In genomic region chr7:157360483-157361025, GRCh38 we compare ENCODE assay signal across 28 cellular contexts. TPM values are rescaled to one million over a fixed set of nuclear protein-coding genes. Genes with fewer than 3 reads are reported as not detected.
DNase-seq lines count a peak whose midpoint lies in the region; ATAC-seq and TF ChIP-seq lines count a peak whose summit lies in the region.
"Had no signal": no experiment of that assay in that cellular context is flagged by ENCODE, and none has a peak within 500 bp of the region (broad histone marks: within the 10 kb centered on the region; RNA-seq: fewer than 3 reads in every experiment).

No MANE protein-coding gene starts in this region.

- H3K27ac ChIP-seq in left ventricle myocardium inferior (replicated peaks) = peak overlapping the region; percentile 85
- H3K27ac ChIP-seq in right cardiac atrium (ENCODE audit: low read length) = no peak overlapping the region
- H3K27ac ChIP-seq: esophagus muscularis mucosa, HL-60, lower lobe of right lung, neural progenitor cell, skin epidermis, transverse colon had no signal

- peak overlapping the region; percentile 49 for H3K27ac Mint-ChIP-seq in type B pancreatic cell
- H3K27ac Mint-ChIP-seq: activated CD8-positive, alpha-beta memory T cell treated with anti-CD3 and anti-CD28 coated beads, Interleukin-2, amount 10 ng/mL, durations not matched to agents 7 days and 5 days; activated naive CD8-positive, alpha-beta T cell treated with anti-CD3 and anti-CD28 coated beads, Interleukin-2, amount 50 U/mL, for 24 hours; neural progenitor cell had no signal

- H3K36me3 ChIP-seq in left ventricle myocardium inferior = peaks cover 70% of the 10 kb centered on the region

- H3K9me3 Mint-ChIP-seq in type B pancreatic cell = no peaks in the 10 kb centered on the region
- H3K9me3 Mint-ChIP-seq: activated naive CD8-positive, alpha-beta T cell treated with anti-CD3 and anti-CD28 coated beads, Interleukin-2, amount 50 U/mL, for 24 hours; CD4-positive, alpha-beta memory T cell; neural progenitor cell had no signal

- peaks cover 41% of the 10 kb centered on the region for H3K36me3 Mint-ChIP-seq in type B pancreatic cell

- intact Hi-C loops in left ventricle myocardium inferior (cut with micrococcal nuclease) (no loop called here), right cardiac atrium (cut with DNase I) (no loop called here), left colon (cut with DNase I, micrococcal nuclease) (no loop called here)

- H3K4me1 Mint-ChIP-seq in type B pancreatic cell (ENCODE audit: unreplicated experiment) = peaks cover 37% of the 10 kb centered on the region

- no peak overlapping the region for H3K4me3 ChIP-seq in left ventricle myocardium inferior
- H3K4me3 ChIP-seq in right cardiac atrium (ENCODE audit: low read length) = no peak overlapping the region
- H3K4me3 ChIP-seq: esophagus muscularis mucosa, lower lobe of right lung, neural progenitor cell, skin epidermis, transverse colon had no signal

- ATAC-seq in right cardiac atrium (no peak), left colon (peak; percentile 38), GM21786 (IDR thresholded peaks at IDR 0.05; ENCODE audit: unreplicated experiment) (no peak)
- ATAC-seq: activated CD8-positive, alpha-beta memory T cell treated with anti-CD3 and anti-CD28 coated beads, Interleukin-2, amount 10 ng/mL, durations not matched to agents 7 days and 5 days; activated naive CD8-positive, alpha-beta T cell treated with anti-CD3 and anti-CD28 coated beads, Interleukin-2, amount 50 U/mL, for 24 hours; lower lobe of right lung had no signal

- H3K27me3 Mint-ChIP-seq in type B pancreatic cell = no peaks in the 10 kb centered on the region
- H3K27me3 Mint-ChIP-seq: activated CD8-positive, alpha-beta memory T cell treated with anti-CD3 and anti-CD28 coated beads, Interleukin-2, amount 10 ng/mL, durations not matched to agents 7 days and 5 days; activated naive CD8-positive, alpha-beta T cell treated with anti-CD3 and anti-CD28 coated beads, Interleukin-2, amount 50 U/mL, for 24 hours; CD4-positive, alpha-beta memory T cell had no signal

- DNase-seq in NCI-H2029 (lab: John Stamatoyannopoulos, UW) (peak; percentile 5), NCI-H2029 treated with DMSO at 0.1 percent for 48 hours (lab: John Stamatoyannopoulos, UW) (no peak), left ventricle myocardium inferior (no peak), right cardiac atrium (no peak), left colon (no peak), type B pancreatic cell (ENCODE audit: extremely low spot score, unreplicated experiment) (no peak), cerebellum (ENCODE audit: low spot score) (no peak)
- DNase-seq: 8988T; activated CD8-positive, alpha-beta memory T cell treated with anti-CD3 and anti-CD28 coated beads, Interleukin-2, amount 10 ng/mL, durations not matched to agents 7 days and 5 days; activated naive CD8-positive, alpha-beta T cell treated with anti-CD3 and anti-CD28 coated beads, Interleukin-2, amount 50 U/mL, for 24 hours; AML-193; CD4-positive, alpha-beta memory T cell; DMS 273 treated with DMSO at 0.1 percent for 48 hours; effector CD8-positive, alpha-beta T cell; foreskin melanocyte; islet precursor cell; lower lobe of right lung; NCI-H1092 treated with DMSO at 0.1 percent for 48 hours; NCI-H1930; OCI-M1; stimulated activated CD4-positive, alpha-beta T cell treated with anti-CD3 and anti-CD28 coated beads, Interleukin-1b, Interleukin-23, amount 100 ng/mL, for 48 hours; SW 1271; transverse colon had no signal

- H3K4me3 Mint-ChIP-seq in type B pancreatic cell = no peak overlapping the region
- H3K4me3 Mint-ChIP-seq: activated CD8-positive, alpha-beta memory T cell treated with anti-CD3 and anti-CD28 coated beads, Interleukin-2, amount 10 ng/mL, durations not matched to agents 7 days and 5 days; activated naive CD8-positive, alpha-beta T cell treated with anti-CD3 and anti-CD28 coated beads, Interleukin-2, amount 50 U/mL, for 24 hours; neural progenitor cell had no signal

- H3K9me3 ChIP-seq in left ventricle myocardium inferior (replicated peaks) = no peaks in the 10 kb centered on the region
- no peaks in the 10 kb centered on the region for H3K9me3 ChIP-seq in right cardiac atrium (ENCODE audit: control insufficient read depth, low read length)
- H3K9me3 ChIP-seq: esophagus muscularis mucosa, lower lobe of right lung, transverse colon had no signal

- H3K27me3 ChIP-seq in left ventricle myocardium inferior (ENCODE audit: low read depth) (no peaks in the 10 kb centered on the region), right cardiac atrium (ENCODE audit: control insufficient read depth, insufficient read depth) (no peaks in the 10 kb centered on the region)
- H3K27me3 ChIP-seq: esophagus muscularis mucosa, neural progenitor cell, transverse colon had no signal

- TF ChIP-seq CTCF in left ventricle myocardium inferior (IDR thresholded peaks at IDR 0.05; ENCODE audit: borderline replicate concordance) = no peak
- TF ChIP-seq CTCF in type B pancreatic cell (conservative IDR thresholded peaks at IDR 0.05) = no peak

- H3K4me1 ChIP-seq in left ventricle myocardium inferior (peaks cover 94% of the 10 kb centered on the region), right cardiac atrium (ENCODE audit: control insufficient read depth, insufficient read depth, low read length) (peaks cover 19% of the 10 kb centered on the region)
- H3K4me1 ChIP-seq: neural progenitor cell had no signal

- 61% methylated on average over 3 of the region's 3 CpGs for WGBS in right cardiac atrium

RNA-seq across cellular contexts. Expression of gene DNAJB6, which starts 23.8 kb away (rescaled TPM):
- 211 TPM for total RNA-seq in left ventricle myocardium inferior
- total RNA-seq in right cardiac atrium = 100 to 1,000 TPM; 154 to 183 (median 172) TPM
- 154 TPM for polyA plus RNA-seq in right cardiac atrium
- total RNA-seq in left colon = 10 to 100 TPM; 68.8 to 83.5 TPM
- 97.2 and 107 TPM in 2 replicates for total RNA-seq in type B pancreatic cell (ENCODE audit: low replicate concordance)
- total RNA-seq in cerebellum = 100 TPM
